Comparison of ENCODE assay signal across 39 cellular contexts in genomic region chr12:64574837-64575236, GRCh38.
"Had no signal": no experiment of that assay in that cellular context is flagged by ENCODE, and none has a peak within 500 bp of the region (broad histone marks: within the 10 kb centered on the region; RNA-seq: fewer than 3 reads in every experiment).

No MANE protein-coding gene starts in this region.

- DNase-seq: activated effector memory CD4-positive, alpha-beta T cell treated with anti-CD3 and anti-CD28 coated beads, Interleukin-2, amount 50 U/mL, for 16 hours; activated effector memory CD4-positive, alpha-beta T cell treated with Interleukin-2 at 50 U/mL for 16 hours; activated gamma-delta T cell; activated gamma-delta T cell treated with Interleukin-2 at 50 U/mL for 16 hours; activated naive CD4-positive, alpha-beta T cell; activated naive CD4-positive, alpha-beta T cell treated with anti-CD3 and anti-CD28 coated beads for 36 hours; activated naive CD4-positive, alpha-beta T cell treated with anti-CD3 and anti-CD28 coated beads, Interleukin-2, amount 10 ng/mL, durations not matched to agents 7 days and 5 days; activated naive CD4-positive, alpha-beta T cell treated with anti-CD3 and anti-CD28 coated beads, Interleukin-2, amount 50 U/mL, for 16 hours; activated naive CD4-positive, alpha-beta T cell treated with Interleukin-2 at 50 U/mL for 16 hours; activated naive CD8-positive, alpha-beta T cell treated with anti-CD3 and anti-CD28 coated beads for 36 hours; activated naive CD8-positive, alpha-beta T cell treated with anti-CD3 and anti-CD28 coated beads, Interleukin-2, amount 10 ng/mL, durations not matched to agents 7 days and 5 days; activated naive CD8-positive, alpha-beta T cell treated with anti-CD3 and anti-CD28 coated beads, Interleukin-2, amount 50 U/mL, for 24 hours; activated T-cell treated with anti-CD3 and anti-CD28 coated beads, Interleukin-2, amount 50 U/mL, for 4 hours; activated T-cell treated with anti-CD3 and anti-CD28 coated beads, Interleukin-2, amount 50 U/mL, for 48 hours; activated T-cell treated with anti-CD3 and anti-CD28 coated beads, Interleukin-2, amount 50 U/mL, for 72 hours; adrenal gland; amniotic stem cell; amygdala; anterior cingulate cortex; aorta; body of pancreas; brain microvascular endothelial cell; caudate nucleus; central memory CD4-positive, alpha-beta T cell; cerebellar nuclear complex had no signal

- H3K4me1 ChIP-seq: ascending aorta, body of pancreas, breast epithelium had no signal

- FAIRE-seq: astrocyte, bronchial epithelial cell, colon had no signal

- H3K27me3 Mint-ChIP-seq: activated naive CD4-positive, alpha-beta T cell treated with anti-CD3 and anti-CD28 coated beads, Interleukin-2, amount 50 U/mL, for 24 hours; activated naive CD8-positive, alpha-beta T cell; activated naive CD8-positive, alpha-beta T cell treated with anti-CD3 and anti-CD28 coated beads for 36 hours; activated naive CD8-positive, alpha-beta T cell treated with anti-CD3 and anti-CD28 coated beads, Interleukin-2, amount 10 ng/mL, durations not matched to agents 7 days and 5 days; activated naive CD8-positive, alpha-beta T cell treated with anti-CD3 and anti-CD28 coated beads, Interleukin-2, amount 50 U/mL, for 24 hours; activated T-helper 17 cell treated with anti-CD3 and anti-CD28 coated beads, Interleukin-2, amount 50 U/mL, for 72 hours; central memory CD8-positive, alpha-beta T cell had no signal

- H3K4me1 Mint-ChIP-seq: activated T-helper 17 cell treated with anti-CD3 and anti-CD28 coated beads, Interleukin-2, amount 50 U/mL, for 72 hours; central memory CD8-positive, alpha-beta T cell had no signal

- H3K27ac ChIP-seq: adrenal gland, ascending aorta, body of pancreas, brain microvascular endothelial cell, breast epithelium, cardiac muscle cell had no signal

- H3K27me3 ChIP-seq: adrenal gland, ascending aorta, body of pancreas, brain microvascular endothelial cell, breast epithelium, cardiac muscle cell had no signal

- H3K4me3 Mint-ChIP-seq: activated naive CD4-positive, alpha-beta T cell treated with anti-CD3 and anti-CD28 coated beads for 36 hours; activated naive CD4-positive, alpha-beta T cell treated with anti-CD3 and anti-CD28 coated beads, Interleukin-2, amount 10 ng/mL, durations not matched to agents 7 days and 5 days; activated naive CD4-positive, alpha-beta T cell treated with anti-CD3 and anti-CD28 coated beads, Interleukin-2, amount 50 U/mL, for 24 hours; activated naive CD8-positive, alpha-beta T cell; activated naive CD8-positive, alpha-beta T cell treated with anti-CD3 and anti-CD28 coated beads for 36 hours; activated naive CD8-positive, alpha-beta T cell treated with anti-CD3 and anti-CD28 coated beads, Interleukin-2, amount 10 ng/mL, durations not matched to agents 7 days and 5 days; activated naive CD8-positive, alpha-beta T cell treated with anti-CD3 and anti-CD28 coated beads, Interleukin-2, amount 50 U/mL, for 24 hours; activated T-cell treated with anti-CD3 and anti-CD28 coated beads, Interleukin-2, amount 50 U/mL, for 4 hours; activated T-cell treated with anti-CD3 and anti-CD28 coated beads, Interleukin-2, amount 50 U/mL, for 72 hours; activated T-helper 1 cell treated with anti-CD3 and anti-CD28 coated beads, Interleukin-12 subunit alpha, Interleukin-12 subunit beta, Interleukin-2, Interleukin-4 antibody, amounts not matched to agents 30 ng/mL and 10 ng/mL and 1 ng/mL, durations not matched to agents 14 hours and 24 hours and 36 hours; activated T-helper 17 cell treated with anti-CD3 and anti-CD28 coated beads, Interleukin-2, amount 50 U/mL, for 72 hours; brain; central memory CD8-positive, alpha-beta T cell had no signal

- ATAC-seq: activated naive CD4-positive, alpha-beta T cell treated with anti-CD3 and anti-CD28 coated beads, Interleukin-2, amount 50 U/mL, for 72 hours; activated naive CD8-positive, alpha-beta T cell treated with anti-CD3 and anti-CD28 coated beads, Interleukin-2, amount 50 U/mL, for 24 hours; activated T-cell treated with anti-CD3 and anti-CD28 coated beads, Interleukin-2, amount 50 U/mL, for 4 hours; activated T-cell treated with anti-CD3 and anti-CD28 coated beads, Interleukin-2, amount 50 U/mL, for 72 hours; activated T-helper 17 cell treated with anti-CD3 and anti-CD28 coated beads, Interleukin-2, amount 50 U/mL, for 72 hours; body of pancreas had no signal

- H3K36me3 Mint-ChIP-seq: activated naive CD4-positive, alpha-beta T cell treated with anti-CD3 and anti-CD28 coated beads, Interleukin-2, amount 10 ng/mL, durations not matched to agents 7 days and 5 days; activated naive CD4-positive, alpha-beta T cell treated with anti-CD3 and anti-CD28 coated beads, Interleukin-2, amount 50 U/mL, for 24 hours; activated naive CD8-positive, alpha-beta T cell; activated naive CD8-positive, alpha-beta T cell treated with anti-CD3 and anti-CD28 coated beads for 36 hours; activated naive CD8-positive, alpha-beta T cell treated with anti-CD3 and anti-CD28 coated beads, Interleukin-2, amount 10 ng/mL, durations not matched to agents 7 days and 5 days; brain had no signal

- H3K4me3 ChIP-seq: adrenal gland, ascending aorta, body of pancreas, breast epithelium, cardiac muscle cell had no signal

- H3K27ac Mint-ChIP-seq: activated naive CD4-positive, alpha-beta T cell treated with anti-CD3 and anti-CD28 coated beads for 36 hours; activated naive CD4-positive, alpha-beta T cell treated with anti-CD3 and anti-CD28 coated beads, Interleukin-2, amount 10 ng/mL, durations not matched to agents 7 days and 5 days; activated naive CD4-positive, alpha-beta T cell treated with anti-CD3 and anti-CD28 coated beads, Interleukin-2, amount 50 U/mL, for 24 hours; activated naive CD4-positive, alpha-beta T cell treated with anti-CD3 and anti-CD28 coated beads, Interleukin-2, amount 50 U/mL, for 72 hours; activated naive CD8-positive, alpha-beta T cell; activated naive CD8-positive, alpha-beta T cell treated with anti-CD3 and anti-CD28 coated beads for 36 hours; activated naive CD8-positive, alpha-beta T cell treated with anti-CD3 and anti-CD28 coated beads, Interleukin-2, amount 10 ng/mL, durations not matched to agents 7 days and 5 days; activated naive CD8-positive, alpha-beta T cell treated with anti-CD3 and anti-CD28 coated beads, Interleukin-2, amount 50 U/mL, for 24 hours; activated T-cell treated with anti-CD3 and anti-CD28 coated beads, Interleukin-2, amount 50 U/mL, for 72 hours; activated T-helper 1 cell treated with anti-CD3 and anti-CD28 coated beads, Interleukin-12 subunit alpha, Interleukin-12 subunit beta, Interleukin-2, Interleukin-4 antibody, amounts not matched to agents 30 ng/mL and 10 ng/mL and 1 ng/mL, durations not matched to agents 14 hours and 24 hours and 36 hours; activated T-helper 17 cell treated with anti-CD3 and anti-CD28 coated beads, Interleukin-2, amount 50 U/mL, for 72 hours; activated T-helper 2 cell treated with anti-CD3 and anti-CD28 coated beads, Interferon-gamma antibody, Interleukin-2, Interleukin-4, amounts not matched to agents 10 μg/mL and 5 μg/mL and 100 μg/mL, durations not matched to agents 14 hours and 24 hours and 36 hours; brain had no signal

- H3K36me3 ChIP-seq: adrenal gland, ascending aorta, brain microvascular endothelial cell, breast epithelium, cardiac muscle cell had no signal

- H3K9me3 Mint-ChIP-seq: activated naive CD4-positive, alpha-beta T cell treated with anti-CD3 and anti-CD28 coated beads, Interleukin-2, amount 50 U/mL, for 24 hours; activated T-cell treated with anti-CD3 and anti-CD28 coated beads, Interleukin-2, amount 50 U/mL, for 4 hours; activated T-cell treated with anti-CD3 and anti-CD28 coated beads, Interleukin-2, amount 50 U/mL, for 72 hours; activated T-helper 17 cell treated with anti-CD3 and anti-CD28 coated beads, Interleukin-2, amount 50 U/mL, for 72 hours; central memory CD8-positive, alpha-beta T cell had no signal
